Comparison of ENCODE assay signal across 27 cellular contexts in the genomic region with DNA sequence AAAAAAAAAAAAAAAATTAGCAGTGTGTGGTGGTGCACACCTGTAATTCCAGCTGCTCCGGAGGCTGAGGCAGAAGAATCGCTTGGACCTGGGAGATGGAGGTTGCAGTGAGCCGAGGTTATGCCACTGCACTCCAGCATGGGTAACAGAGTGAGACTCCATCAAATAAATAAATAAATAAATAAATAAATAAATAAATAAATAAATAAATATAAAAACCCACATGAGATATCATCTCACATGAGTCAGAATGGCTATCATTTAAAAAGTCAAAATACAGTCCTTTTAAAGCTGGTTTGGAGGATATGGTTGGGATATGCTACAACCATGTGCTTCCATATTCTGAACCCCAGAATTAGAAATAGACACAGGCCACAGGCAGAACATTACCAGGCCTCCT.
"Had no signal": no experiment of that assay in that cellular context is flagged by ENCODE, and none has a peak within 500 bp of the region (broad histone marks: within the 10 kb centered on the region; RNA-seq: fewer than 3 reads in every experiment).

No MANE protein-coding gene starts in this region.

- H3K4me1 ChIP-seq: stomach, suprapubic skin, testis, thyroid gland, tibial artery, tibial nerve, transverse colon, upper lobe of left lung, upper lobe of right lung, uterus, vagina had no signal

- H3K27ac ChIP-seq: stomach, suprapubic skin, testis, thoracic aorta, thyroid gland, tibial artery, tibial nerve, transverse colon, upper lobe of left lung, upper lobe of right lung, uterus, vagina had no signal

- ATAC-seq: stimulated activated effector memory CD8-positive, alpha-beta T cell treated with anti-CD3 and anti-CD28 coated beads, Interleukin-12 subunit alpha, Interleukin-12 subunit beta, amount 100 ng/mL, for 72 hours; stimulated activated memory B cell treated with anti-CD40 and anti-IgM and Interleukin-4, amounts not matched to agents 10 μg/mL and 1 μg/mL and 100 μg/mL, for 72 hours; stimulated activated naive B cell treated with anti-CD40 and anti-IgM and Interleukin-4, amounts not matched to agents 10 μg/mL and 1 μg/mL and 100 μg/mL, for 72 hours; stimulated activated naive CD8-positive, alpha-beta T cell treated with anti-CD3 and anti-CD28 coated beads, Interleukin-15, amount 100 ng/mL, for 72 hours; stimulated activated naive CD8-positive, alpha-beta T cell treated with anti-CD3 and anti-CD28 coated beads, Interleukin-15, Interleukin-2, amounts not matched to agents 100 U/mL and 50 U/mL, for 24 hours; upper lobe of right lung had no signal

- DNase-seq: stimulated activated CD4-positive, alpha-beta T cell treated with anti-CD3 and anti-CD28 coated beads, Interleukin-2, amount 100 ng/mL, for 48 hours; stimulated activated CD4-positive, alpha-beta T cell treated with anti-CD3 and anti-CD28 coated beads, Interleukin-4, amount 100 ng/mL, for 1 hour; stimulated activated CD4-positive, alpha-beta T cell treated with anti-CD3 and anti-CD28 coated beads, Interleukin-4, amount 100 ng/mL, for 24 hours; stimulated activated CD4-positive, alpha-beta T cell treated with anti-CD3 and anti-CD28 coated beads, Interleukin-4, amount 100 ng/mL, for 4 hours; stimulated activated CD8-positive, alpha-beta memory T cell treated with anti-CD3 and anti-CD28 coated beads, Interleukin-4, amount 100 ng/mL, for 48 hours; stimulated activated naive B cell treated with anti-CD40 and anti-IgM and Interleukin-4, amounts not matched to agents 10 μg/mL and 1 μg/mL and 100 μg/mL, for 72 hours; stimulated activated naive CD4-positive, alpha-beta T cell; stimulated activated naive CD4-positive, alpha-beta T cell treated with Interleukin-2 at 50 U/mL for 16 hours; stimulated activated naive CD8-positive, alpha-beta T cell treated with anti-CD3 and anti-CD28 coated beads, Interleukin-15, amount 100 ng/mL, for 72 hours; stimulated activated naive CD8-positive, alpha-beta T cell treated with anti-CD3 and anti-CD28 coated beads, Interleukin-15, Interleukin-2, amounts not matched to agents 100 U/mL and 50 U/mL, for 24 hours; stomach; substantia nigra; testis; thyroid gland; tibial artery; transverse colon; trophoblast cell; upper lobe of left lung; upper lobe of right lung; uterus had no signal

- H3K4me3 ChIP-seq: stomach, suprapubic skin, testis, thoracic aorta, thyroid gland, tibial artery, tibial nerve, transverse colon, upper lobe of left lung, upper lobe of right lung, uterus, vagina had no signal

- H3K36me3 ChIP-seq: stomach, suprapubic skin, thoracic aorta, thyroid gland, tibial artery, tibial nerve, transverse colon, upper lobe of left lung, upper lobe of right lung, uterus, vagina had no signal

- FAIRE-seq: urothelium cell line had no signal

- H3K9me3 ChIP-seq: suprapubic skin, testis, thoracic aorta, thyroid gland, tibial artery, transverse colon, upper lobe of left lung, upper lobe of right lung, uterus, vagina had no signal

- H3K27me3 ChIP-seq: testis, thyroid gland, tibial nerve, transverse colon, upper lobe of left lung, upper lobe of right lung, uterus, vagina had no signal
